21 cellular contexts compared by ENCODE assay signal in the genomic region with DNA sequence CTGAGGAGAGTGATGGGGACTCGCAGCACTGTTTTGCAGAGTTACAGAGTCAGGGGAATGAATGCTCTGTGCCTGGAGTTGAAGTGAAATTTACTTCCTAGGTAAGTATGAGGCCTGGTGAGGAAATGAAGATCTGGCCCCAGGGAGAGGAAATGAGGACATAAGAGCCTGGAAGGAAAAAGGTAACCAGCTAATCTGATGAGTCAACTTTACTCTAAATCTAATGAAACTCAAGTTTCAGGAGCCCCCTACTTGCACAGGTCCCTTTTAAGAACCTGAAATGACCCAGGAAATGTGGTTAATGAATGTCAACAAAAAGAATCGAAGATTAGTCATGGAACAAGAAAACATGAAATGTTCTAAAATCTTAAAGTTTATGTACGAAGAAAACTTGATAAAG.
A peak's percentile ranks its signal among the peaks of the same experiment; 100 is the strongest.
DNase-seq lines count a peak whose midpoint lies in the region; ATAC-seq, FAIRE-seq and TF ChIP-seq lines count a peak whose summit lies in the region.
"Had no signal": no experiment of that assay in that cellular context is flagged by ENCODE, and none has a peak within 500 bp of the region (broad histone marks: within the 10 kb centered on the region; RNA-seq: fewer than 3 reads in every experiment).

No MANE protein-coding gene starts in this region.

- H3K4me1 ChIP-seq in HUES64 (ENCODE audit: insufficient read depth, low read length) (no peaks in the 10 kb centered on the region), PC-9 (replicated peaks; ENCODE audit: insufficient read depth) (no peaks in the 10 kb centered on the region)
- H3K4me1 ChIP-seq: BLaER1 treated with 17β-estradiol and CSF1 and Interleukin-3, amounts not matched to agents 10 nM and 100 nM; Caco-2; Peyer's patch; SJCRH30 had no signal

- H2AFZ ChIP-seq in PC-9 = peak overlapping the region; percentile 54; the same call in 1 of the 2 replicates

- no peak overlapping the region; the same call in 1 of the 2 replicates for H3K4me2 ChIP-seq in PC-9
- H3K4me2 ChIP-seq: BLaER1 treated with 17β-estradiol and CSF1 and Interleukin-3, amounts not matched to agents 10 nM and 100 nM had no signal

- H3K27ac ChIP-seq in HUES64 (ENCODE audit: low read depth, low read length) (no peak overlapping the region), PC-9 (no peak overlapping the region)
- H3K27ac ChIP-seq: BLaER1 treated with 17β-estradiol and CSF1 and Interleukin-3, amounts not matched to agents 10 nM and 100 nM; Peyer's patch; SJCRH30 had no signal

- H3F3A ChIP-seq in PC-9 (ENCODE audit: insufficient read depth, low read depth) = no peaks in the 10 kb centered on the region

- POLR2A ChIA-PET in PC-9 (lab: Charles Lee; ENCODE audit: unreplicated experiment) = no interaction called here

- no peaks in the 10 kb centered on the region for H3K79me2 ChIP-seq in PC-9 (ENCODE audit: low read depth)

- no peak for TF ChIP-seq CTCF in PC-9 (conservative IDR thresholded peaks at IDR 0.05)
- TF ChIP-seq CTCF in bronchial epithelial cell (IDR thresholded peaks at IDR 0.05; ENCODE audit: insufficient read depth, low read length, severe bottlenecking) = no peak

- H3K9ac ChIP-seq in HUES64 (ENCODE audit: low read depth, low read length) = no peak overlapping the region
- H3K9ac ChIP-seq: BLaER1 treated with 17β-estradiol and CSF1 and Interleukin-3, amounts not matched to agents 10 nM and 100 nM had no signal

- no peak for ATAC-seq in HG03521 (IDR thresholded peaks at IDR 0.05; ENCODE audit: unreplicated experiment)
- ATAC-seq: HCT116 had no signal

- intact Hi-C loops in PC-9 (cut with micrococcal nuclease; ENCODE audit: unreplicated experiment) (no loop called here), cardiac septum (cut with DNase I) (no loop called here)

- 65% methylated on average over 2 of the region's 3 CpGs for WGBS in HUES64

- H3K27me3 ChIP-seq in HUES64 (ENCODE audit: insufficient read depth, low read length) (no peaks in the 10 kb centered on the region), PC-9 (ENCODE audit: insufficient read depth, low read depth) (no peaks in the 10 kb centered on the region), bronchial epithelial cell (ENCODE audit: control insufficient read depth, insufficient read depth, low read length) (no peaks in the 10 kb centered on the region)
- H3K27me3 ChIP-seq: BLaER1 treated with 17β-estradiol and CSF1 and Interleukin-3, amounts not matched to agents 10 nM and 100 nM; Peyer's patch; SJCRH30 had no signal

- 0 out of 2 replicates have a peak overlapping the region, but pooled peaks have one; percentile 2 for H3K4me3 ChIP-seq in HUES64 (ENCODE audit: low read length)
- H3K4me3 ChIP-seq in PC-9 = no peak overlapping the region
- H3K4me3 ChIP-seq in bronchial epithelial cell (ENCODE audit: low read depth, low read length) = no peak overlapping the region
- H3K4me3 ChIP-seq: BLaER1 treated with 17β-estradiol and CSF1 and Interleukin-3, amounts not matched to agents 10 nM and 100 nM; Peyer's patch; SJCRH30 had no signal

- DNase-seq in PC-9 = peak in 1 of 2 experiments; percentile 39
- DNase-seq in bronchial epithelial cell (ENCODE audit: low read depth) = peak; percentile 10
- DNase-seq in renal cortical epithelial cell (ENCODE audit: low read depth) = peak; percentile 85
- DNase-seq in cardiac septum (ENCODE audit: low spot score) = no peak
- no peak for DNase-seq in activated CD4-positive, alpha-beta T cell treated with anti-CD3 and anti-CD28 coated beads, Interleukin-2, amount 50 U/mL, for 1 hour
- DNase-seq: ACHN; Caco-2; CD4-positive, alpha-beta memory T cell; DMS153; GDM1; NCI-H1092; NCI-H1436; NCI-H1930; NCI-H69; Peyer's patch had no signal

- no peaks in the 10 kb centered on the region for H4K20me1 ChIP-seq in PC-9 (ENCODE audit: insufficient read depth)
- H4K20me1 ChIP-seq: BLaER1 treated with 17β-estradiol and CSF1 and Interleukin-3, amounts not matched to agents 10 nM and 100 nM had no signal

- CTCF ChIA-PET in PC-9 (lab: Charles Lee) = no interaction called here

- H3K9me3 ChIP-seq in HUES64 (ENCODE audit: insufficient read depth, low read depth, low read length) = peaks cover 97% of the 10 kb centered on the region
- no peaks in the 10 kb centered on the region for H3K9me3 ChIP-seq in PC-9 (ENCODE audit: insufficient read depth, low read depth)
- H3K9me3 ChIP-seq: Caco-2, Peyer's patch, SJCRH30 had no signal

- no peaks in the 10 kb centered on the region for H3K36me3 ChIP-seq in HUES64 (ENCODE audit: insufficient read depth, low read length)
- no peaks in the 10 kb centered on the region for H3K36me3 ChIP-seq in PC-9 (ENCODE audit: low read depth)
- H3K36me3 ChIP-seq in bronchial epithelial cell (ENCODE audit: control insufficient read depth, insufficient read depth, low read length) = no peaks in the 10 kb centered on the region
- H3K36me3 ChIP-seq: BLaER1 treated with 17β-estradiol and CSF1 and Interleukin-3, amounts not matched to agents 10 nM and 100 nM; Peyer's patch; SJCRH30 had no signal

- no TSS peak for BruUV-seq in PC-9 (replicated peaks; lab: Mats Ljungman, UMichigan)

- no peak for FAIRE-seq in bronchial epithelial cell (lab: Jason Lieb, UNC)
- FAIRE-seq: H1 had no signal

- H3K9me2 ChIP-seq in PC-9 (ENCODE audit: insufficient read depth) = no peaks in the 10 kb centered on the region

Comparison
In these comparisons a context has a peak if more than half of its experiments do, and no peak if none do; other contexts are left out.
1. DNase-seq: peak in bronchial epithelial cell (single experiment) and renal cortical epithelial cell (single experiment); none in cardiac septum (single experiment) and activated CD4-positive, alpha-beta T cell treated with anti-CD3 and anti-CD28 coated beads, Interleukin-2, amount 50 U/mL, for 1 hour (single experiment).